ENCODE assay signal across 11 cellular contexts in the genomic region with DNA sequence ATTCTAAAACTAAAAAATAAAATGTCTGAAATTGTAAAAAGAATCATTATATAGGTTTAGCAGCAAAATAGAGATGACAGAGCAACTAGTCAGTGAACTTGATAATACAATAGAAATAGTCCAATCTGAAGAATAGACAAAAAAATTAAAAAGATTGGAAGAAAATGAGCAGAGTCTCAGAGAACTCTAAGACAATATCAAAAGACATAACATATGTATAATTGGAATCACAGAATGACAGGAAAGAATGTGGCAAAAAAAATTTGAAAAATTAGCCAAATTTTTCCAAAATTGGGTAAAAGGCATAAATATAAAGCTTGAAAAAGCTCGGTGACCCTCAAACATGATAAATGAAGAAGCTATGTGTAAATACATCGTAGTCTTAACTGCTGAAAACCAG.
"Had no signal": no experiment of that assay in that cellular context is flagged by ENCODE, and none has a peak within 500 bp of the region (broad histone marks: within the 10 kb centered on the region; RNA-seq: fewer than 3 reads in every experiment).

No MANE protein-coding gene starts in this region.

- H3K36me3 ChIP-seq: HAP-1 had no signal

- H3K9ac ChIP-seq: GM23248 had no signal

- ATAC-seq: GM23338, HCT116 had no signal

- H3K27ac ChIP-seq: GM23248 had no signal

- DNase-seq: GM23248, GOT3, H7, H9, HCEC 1CT, HFFc6 had no signal

- FAIRE-seq: H1, H54 had no signal

- H3K4me3 ChIP-seq: GM23248, GM23338, HAP-1 had no signal

- H3K4me1 ChIP-seq: HAP-1 had no signal

- H3K9me3 ChIP-seq: HAP-1 had no signal
